18 cellular contexts compared by ENCODE assay signal in genomic region chr11:68525930-68526329, GRCh38.
DNase-seq lines count a peak whose midpoint lies in the region; ATAC-seq and TF ChIP-seq lines count a peak whose summit lies in the region.
"Had no signal": no experiment of that assay in that cellular context is flagged by ENCODE, and none has a peak within 500 bp of the region (broad histone marks: within the 10 kb centered on the region; RNA-seq: fewer than 3 reads in every experiment).

No MANE protein-coding gene starts in this region.

- H3K9me3 ChIP-seq in right atrium auricular region: no peaks in the 10 kb centered on the region
- H3K9me3 ChIP-seq: Peyer's patch, prostate gland had no signal

- no peaks in the 10 kb centered on the region for H3K9me3 Mint-ChIP-seq in WTC11
- H3K9me3 Mint-ChIP-seq: CD4-positive, CD25-positive, alpha-beta regulatory T cell had no signal

- H3K36me3 ChIP-seq in right atrium auricular region: peaks cover 29% of the 10 kb centered on the region
- H3K36me3 ChIP-seq: prostate gland had no signal

- H3K27me3 ChIP-seq in foreskin keratinocyte (no peaks in the 10 kb centered on the region), right atrium auricular region (no peaks in the 10 kb centered on the region)
- H3K27me3 ChIP-seq: dorsolateral prefrontal cortex, Peyer's patch had no signal

- no peak overlapping the region for H3K4me3 ChIP-seq in right atrium auricular region
- H3K4me3 ChIP-seq: dorsolateral prefrontal cortex, Peyer's patch, prostate gland had no signal

- POLR2A ChIA-PET in WTC11 (lab: Charles Lee): no interaction called here

- no peak overlapping the region for H3K4me3 Mint-ChIP-seq in WTC11
- H3K4me3 Mint-ChIP-seq: CD4-positive, CD25-positive, alpha-beta regulatory T cell; T-helper 17 cell had no signal

- no peak overlapping the region for H3K27ac ChIP-seq in foreskin keratinocyte
- no peak overlapping the region for H3K27ac ChIP-seq in right atrium auricular region
- H3K27ac ChIP-seq: dorsolateral prefrontal cortex, prostate gland had no signal

- ATAC-seq in WTC11 (no peak), foreskin keratinocyte (peak; percentile 16), GM18519 (IDR thresholded peaks at IDR 0.05; ENCODE audit: low FRiP score, unreplicated experiment) (no peak)
- ATAC-seq: T-helper 17 cell had no signal

- DNase-seq in HS-27A (ENCODE audit: low read depth) (peak; percentile 64), WTC11 (ENCODE audit: low spot score) (no peak), foreskin keratinocyte (peak; percentile 43 to 70), renal cortical epithelial cell (ENCODE audit: low read depth) (peak; percentile 81), right atrium auricular region (ENCODE audit: low spot score) (no peak), AG20443 (ENCODE audit: low spot score) (no peak), NCI-H1105 treated with DMSO at 0.1 percent for 48 hours (lab: John Stamatoyannopoulos, UW) (no peak)
- DNase-seq: activated CD4-positive, CD25-positive, alpha-beta regulatory T cell treated with anti-CD3 and anti-CD28 coated beads, Interleukin-2, amount 50 U/mL, for 72 hours; CD4-positive, CD25-positive, alpha-beta regulatory T cell; dorsolateral prefrontal cortex; foreskin melanocyte; NCI-H1417 treated with DMSO at 0.1 percent for 48 hours; NCI-H446 treated with DMSO at 0.1 percent for 48 hours; Peyer's patch; stimulated activated CD4-positive, alpha-beta T cell treated with anti-CD3 and anti-CD28 coated beads, Interleukin-4, amount 100 ng/mL, for 1 hour; T-helper 17 cell had no signal

- H3K4me1 ChIP-seq in foreskin keratinocyte (peaks cover 5% of the 10 kb centered on the region), right atrium auricular region (peaks cover 0 to 52% of the 10 kb centered on the region in 2 donors)

- TF ChIP-seq CTCF in WTC11 (IDR thresholded peaks at IDR 0.05) (no peak), foreskin keratinocyte (conservative IDR thresholded peaks at IDR 0.05) (no peak), right atrium auricular region (IDR thresholded peaks at IDR 0.05) (no peak)

- peaks cover 46% of the 10 kb centered on the region for H3K4me1 Mint-ChIP-seq in WTC11

- peak overlapping the region; percentile 26; the same call in 1 of the 2 replicates for H3K27ac Mint-ChIP-seq in WTC11

- H3K27me3 Mint-ChIP-seq in WTC11 (ENCODE audit: low read depth): no peaks in the 10 kb centered on the region
- H3K27me3 Mint-ChIP-seq: CD4-positive, CD25-positive, alpha-beta regulatory T cell; T-helper 17 cell had no signal

- CTCF ChIA-PET in WTC11 (lab: Charles Lee): no interaction called here

- H3K36me3 Mint-ChIP-seq in WTC11: peaks cover 62% of the 10 kb centered on the region

TF ChIP-seq in WTC11, 78 proteins besides CTCF, POLR2A, EP300 and RAD21 (continues in another document):
- no peak for TF ChIP-seq ZSCAN18 (CRISPR knock-in tag; IDR thresholded peaks at IDR 0.05)
- no peak for TF ChIP-seq USF1 (CRISPR knock-in tag; IDR thresholded peaks at IDR 0.05)
- TF ChIP-seq ZNF263 (CRISPR knock-in tag; IDR thresholded peaks at IDR 0.05; ENCODE audit: low read depth): no peak
- no peak for TF ChIP-seq FOXP1 (CRISPR knock-in tag; IDR thresholded peaks at IDR 0.05; ENCODE audit: borderline replicate concordance)
- TF ChIP-seq IRF1 (CRISPR knock-in tag; IDR thresholded peaks at IDR 0.05): no peak
- no peak for TF ChIP-seq ATF3 (CRISPR knock-in tag; conservative IDR thresholded peaks at IDR 0.05)
- TF ChIP-seq CREM (CRISPR knock-in tag; IDR thresholded peaks at IDR 0.05): no peak
- no peak for TF ChIP-seq AR (CRISPR knock-in tag; IDR thresholded peaks at IDR 0.05)
- no peak for TF ChIP-seq CDX4 (CRISPR knock-in tag; IDR thresholded peaks at IDR 0.05; ENCODE audit: borderline replicate concordance)
- TF ChIP-seq SP1 (CRISPR knock-in tag; conservative IDR thresholded peaks at IDR 0.05): no peak
- TF ChIP-seq ZBTB43 (CRISPR knock-in tag; IDR thresholded peaks at IDR 0.05): no peak
- TF ChIP-seq HMGXB4 (CRISPR knock-in tag; IDR thresholded peaks at IDR 0.05): no peak

Comparison
In these comparisons a context has a peak if more than half of its experiments do, and no peak if none do; other contexts are left out.
1. DNase-seq: peak in HS-27A (single experiment), foreskin keratinocyte (2 of 2) and renal cortical epithelial cell (single experiment); none in WTC11 (single experiment), right atrium auricular region (single experiment), AG20443 (single experiment) and NCI-H1105 treated with DMSO at 0.1 percent for 48 hours (single experiment).